Comparison of ENCODE assay signal across 1 cellular context in the genomic region with DNA sequence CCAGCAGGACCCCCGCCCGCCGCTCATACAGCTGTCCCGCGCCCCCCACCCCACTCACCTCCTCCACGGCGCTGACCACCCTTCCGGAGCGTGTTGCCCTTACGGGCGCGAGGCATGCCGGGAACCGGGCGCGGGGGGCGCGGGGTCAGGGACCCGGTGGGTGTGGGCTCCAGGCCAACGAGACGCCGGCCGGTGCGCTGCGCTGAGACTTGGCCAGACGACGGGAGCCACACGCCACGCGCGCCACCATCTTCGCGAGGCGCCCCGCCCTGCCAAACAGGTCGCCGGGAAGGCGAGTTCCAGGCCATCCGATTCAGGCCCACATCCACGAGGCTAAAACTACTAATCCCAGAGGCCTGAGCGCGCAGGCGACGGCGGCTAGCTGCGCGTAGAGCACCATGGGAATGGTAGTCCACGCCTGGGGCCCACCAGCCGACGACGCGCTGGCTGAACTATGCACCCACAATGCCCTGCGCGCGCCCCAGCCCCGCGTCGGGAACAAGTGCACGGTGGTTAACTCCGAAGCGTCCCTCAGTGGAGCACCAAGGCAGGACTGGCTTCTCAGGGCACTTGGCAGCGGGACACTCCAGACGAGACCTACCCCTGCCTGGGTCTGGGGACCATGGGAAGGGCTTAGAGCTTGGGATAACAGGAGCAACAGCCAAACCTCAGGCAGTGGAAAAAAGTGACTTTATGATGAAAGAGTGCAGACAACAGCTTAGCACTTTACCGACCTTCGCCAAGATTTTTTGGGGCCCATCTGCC.
TF ChIP-seq lines count a peak whose summit lies in the region.

A gene with protein sequence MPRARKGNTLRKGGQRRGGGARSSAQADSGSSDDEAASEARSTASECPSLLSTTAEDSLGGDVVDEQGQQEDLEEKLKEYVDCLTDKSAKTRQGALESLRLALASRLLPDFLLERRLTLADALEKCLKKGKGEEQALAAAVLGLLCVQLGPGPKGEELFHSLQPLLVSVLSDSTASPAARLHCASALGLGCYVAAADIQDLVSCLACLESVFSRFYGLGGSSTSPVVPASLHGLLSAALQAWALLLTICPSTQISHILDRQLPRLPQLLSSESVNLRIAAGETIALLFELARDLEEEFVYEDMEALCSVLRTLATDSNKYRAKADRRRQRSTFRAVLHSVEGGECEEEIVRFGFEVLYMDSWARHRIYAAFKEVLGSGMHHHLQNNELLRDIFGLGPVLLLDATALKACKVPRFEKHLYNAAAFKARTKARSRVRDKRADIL (minus strand): TSS at position 271 of the 765 bp plus-strand sequence. CDS start 155 bp downstream, at position 116.

TF ChIP-seq in HEK293, 187 proteins besides CTCF, POLR2A, EP300 and RAD21 (continued from another document):
- TF ChIP-seq, protein P1, sequence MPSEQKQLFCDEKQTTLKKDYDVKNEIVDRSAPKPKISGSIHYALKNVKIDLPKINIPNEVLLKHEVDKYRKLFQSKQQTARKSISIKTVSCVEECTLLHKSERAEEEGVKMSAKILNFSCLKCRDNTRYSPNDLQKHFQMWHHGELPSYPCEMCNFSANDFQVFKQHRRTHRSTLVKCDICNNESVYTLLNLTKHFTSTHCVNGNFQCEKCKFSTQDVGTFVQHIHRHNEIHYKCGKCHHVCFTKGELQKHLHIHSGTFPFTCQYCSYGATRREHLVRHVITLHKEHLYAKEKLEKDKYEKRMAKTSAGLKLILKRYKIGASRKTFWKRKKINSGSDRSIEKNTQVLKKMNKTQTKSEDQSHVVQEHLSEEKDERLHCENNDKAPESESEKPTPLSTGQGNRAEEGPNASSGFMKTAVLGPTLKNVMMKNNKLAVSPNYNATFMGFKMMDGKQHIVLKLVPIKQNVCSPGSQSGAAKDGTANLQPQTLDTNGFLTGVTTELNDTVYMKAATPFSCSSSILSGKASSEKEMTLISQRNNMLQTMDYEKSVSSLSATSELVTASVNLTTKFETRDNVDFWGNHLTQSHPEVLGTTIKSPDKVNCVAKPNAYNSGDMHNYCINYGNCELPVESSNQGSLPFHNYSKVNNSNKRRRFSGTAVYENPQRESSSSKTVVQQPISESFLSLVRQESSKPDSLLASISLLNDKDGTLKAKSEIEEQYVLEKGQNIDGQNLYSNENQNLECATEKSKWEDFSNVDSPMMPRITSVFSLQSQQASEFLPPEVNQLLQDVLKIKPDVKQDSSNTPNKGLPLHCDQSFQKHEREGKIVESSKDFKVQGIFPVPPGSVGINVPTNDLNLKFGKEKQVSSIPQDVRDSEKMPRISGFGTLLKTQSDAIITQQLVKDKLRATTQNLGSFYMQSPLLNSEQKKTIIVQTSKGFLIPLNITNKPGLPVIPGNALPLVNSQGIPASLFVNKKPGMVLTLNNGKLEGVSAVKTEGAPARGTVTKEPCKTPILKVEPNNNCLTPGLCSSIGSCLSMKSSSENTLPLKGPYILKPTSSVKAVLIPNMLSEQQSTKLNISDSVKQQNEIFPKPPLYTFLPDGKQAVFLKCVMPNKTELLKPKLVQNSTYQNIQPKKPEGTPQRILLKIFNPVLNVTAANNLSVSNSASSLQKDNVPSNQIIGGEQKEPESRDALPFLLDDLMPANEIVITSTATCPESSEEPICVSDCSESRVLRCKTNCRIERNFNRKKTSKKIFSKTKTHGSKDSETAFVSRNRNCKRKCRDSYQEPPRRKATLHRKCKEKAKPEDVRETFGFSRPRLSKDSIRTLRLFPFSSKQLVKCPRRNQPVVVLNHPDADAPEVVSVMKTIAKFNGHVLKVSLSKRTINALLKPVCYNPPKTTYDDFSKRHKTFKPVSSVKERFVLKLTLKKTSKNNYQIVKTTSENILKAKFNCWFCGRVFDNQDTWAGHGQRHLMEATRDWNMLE (tag by site-specific recombination; conservative IDR thresholded peaks at IDR 0.05; ENCODE audit: low read depth) = 0 out of 2 replicates have a peak, but pooled peaks have one; percentile 29
- TF ChIP-seq ZNF23 (tag by site-specific recombination; IDR thresholded peaks at IDR 0.05; ENCODE audit: borderline replicate concordance) = no peak
